1 cellular context compared by ENCODE assay signal in the genomic region with DNA sequence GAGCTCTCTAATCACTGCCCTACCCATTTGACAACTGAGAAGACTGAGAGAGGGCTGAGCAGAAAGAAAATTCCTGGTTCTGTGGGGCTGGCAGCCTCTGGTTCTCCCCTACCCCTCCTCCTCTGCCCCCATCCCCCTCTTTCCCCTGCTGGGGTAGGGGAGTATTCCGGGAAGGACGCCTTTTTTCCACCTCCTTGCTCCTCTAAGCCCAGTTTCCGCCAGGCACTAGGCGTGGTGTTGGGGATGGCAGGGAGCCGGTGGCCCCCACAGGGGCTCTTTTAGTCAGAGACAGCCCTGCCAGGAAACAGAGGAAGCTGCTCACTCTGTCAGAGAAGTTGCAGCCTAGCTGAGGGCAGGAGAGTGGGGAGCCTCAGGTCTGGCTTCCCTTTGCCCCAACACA.
TF ChIP-seq lines count a peak whose summit lies in the region.

No MANE protein-coding gene starts in this region.

TF ChIP-seq in GM23338, 12 proteins besides CTCF, POLR2A, EP300 and RAD21:
- TF ChIP-seq ZNF331 (CRISPR knock-in tag; IDR thresholded peaks at IDR 0.05; ENCODE audit: low read depth) (no peak), JUNB (IDR thresholded peaks at IDR 0.05; ENCODE audit: unreplicated experiment) (no peak), ZNF114 (CRISPR knock-in tag; IDR thresholded peaks at IDR 0.05) (no peak), EZH2 (IDR thresholded peaks at IDR 0.05; ENCODE audit: low read depth, unreplicated experiment) (no peak), POLR2AphosphoS5 (IDR thresholded peaks at IDR 0.05; ENCODE audit: low read depth) (no peak), CREB1 (CRISPR knock-in tag; IDR thresholded peaks at IDR 0.05; ENCODE audit: low read depth) (no peak), EZH2phosphoT487 (IDR thresholded peaks at IDR 0.05; ENCODE audit: unreplicated experiment) (no peak)
- TF ChIP-seq, protein P1, sequence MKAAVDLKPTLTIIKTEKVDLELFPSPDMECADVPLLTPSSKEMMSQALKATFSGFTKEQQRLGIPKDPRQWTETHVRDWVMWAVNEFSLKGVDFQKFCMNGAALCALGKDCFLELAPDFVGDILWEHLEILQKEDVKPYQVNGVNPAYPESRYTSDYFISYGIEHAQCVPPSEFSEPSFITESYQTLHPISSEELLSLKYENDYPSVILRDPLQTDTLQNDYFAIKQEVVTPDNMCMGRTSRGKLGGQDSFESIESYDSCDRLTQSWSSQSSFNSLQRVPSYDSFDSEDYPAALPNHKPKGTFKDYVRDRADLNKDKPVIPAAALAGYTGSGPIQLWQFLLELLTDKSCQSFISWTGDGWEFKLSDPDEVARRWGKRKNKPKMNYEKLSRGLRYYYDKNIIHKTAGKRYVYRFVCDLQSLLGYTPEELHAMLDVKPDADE (IDR thresholded peaks at IDR 0.05): no peak
- TF ChIP-seq, protein P2, sequence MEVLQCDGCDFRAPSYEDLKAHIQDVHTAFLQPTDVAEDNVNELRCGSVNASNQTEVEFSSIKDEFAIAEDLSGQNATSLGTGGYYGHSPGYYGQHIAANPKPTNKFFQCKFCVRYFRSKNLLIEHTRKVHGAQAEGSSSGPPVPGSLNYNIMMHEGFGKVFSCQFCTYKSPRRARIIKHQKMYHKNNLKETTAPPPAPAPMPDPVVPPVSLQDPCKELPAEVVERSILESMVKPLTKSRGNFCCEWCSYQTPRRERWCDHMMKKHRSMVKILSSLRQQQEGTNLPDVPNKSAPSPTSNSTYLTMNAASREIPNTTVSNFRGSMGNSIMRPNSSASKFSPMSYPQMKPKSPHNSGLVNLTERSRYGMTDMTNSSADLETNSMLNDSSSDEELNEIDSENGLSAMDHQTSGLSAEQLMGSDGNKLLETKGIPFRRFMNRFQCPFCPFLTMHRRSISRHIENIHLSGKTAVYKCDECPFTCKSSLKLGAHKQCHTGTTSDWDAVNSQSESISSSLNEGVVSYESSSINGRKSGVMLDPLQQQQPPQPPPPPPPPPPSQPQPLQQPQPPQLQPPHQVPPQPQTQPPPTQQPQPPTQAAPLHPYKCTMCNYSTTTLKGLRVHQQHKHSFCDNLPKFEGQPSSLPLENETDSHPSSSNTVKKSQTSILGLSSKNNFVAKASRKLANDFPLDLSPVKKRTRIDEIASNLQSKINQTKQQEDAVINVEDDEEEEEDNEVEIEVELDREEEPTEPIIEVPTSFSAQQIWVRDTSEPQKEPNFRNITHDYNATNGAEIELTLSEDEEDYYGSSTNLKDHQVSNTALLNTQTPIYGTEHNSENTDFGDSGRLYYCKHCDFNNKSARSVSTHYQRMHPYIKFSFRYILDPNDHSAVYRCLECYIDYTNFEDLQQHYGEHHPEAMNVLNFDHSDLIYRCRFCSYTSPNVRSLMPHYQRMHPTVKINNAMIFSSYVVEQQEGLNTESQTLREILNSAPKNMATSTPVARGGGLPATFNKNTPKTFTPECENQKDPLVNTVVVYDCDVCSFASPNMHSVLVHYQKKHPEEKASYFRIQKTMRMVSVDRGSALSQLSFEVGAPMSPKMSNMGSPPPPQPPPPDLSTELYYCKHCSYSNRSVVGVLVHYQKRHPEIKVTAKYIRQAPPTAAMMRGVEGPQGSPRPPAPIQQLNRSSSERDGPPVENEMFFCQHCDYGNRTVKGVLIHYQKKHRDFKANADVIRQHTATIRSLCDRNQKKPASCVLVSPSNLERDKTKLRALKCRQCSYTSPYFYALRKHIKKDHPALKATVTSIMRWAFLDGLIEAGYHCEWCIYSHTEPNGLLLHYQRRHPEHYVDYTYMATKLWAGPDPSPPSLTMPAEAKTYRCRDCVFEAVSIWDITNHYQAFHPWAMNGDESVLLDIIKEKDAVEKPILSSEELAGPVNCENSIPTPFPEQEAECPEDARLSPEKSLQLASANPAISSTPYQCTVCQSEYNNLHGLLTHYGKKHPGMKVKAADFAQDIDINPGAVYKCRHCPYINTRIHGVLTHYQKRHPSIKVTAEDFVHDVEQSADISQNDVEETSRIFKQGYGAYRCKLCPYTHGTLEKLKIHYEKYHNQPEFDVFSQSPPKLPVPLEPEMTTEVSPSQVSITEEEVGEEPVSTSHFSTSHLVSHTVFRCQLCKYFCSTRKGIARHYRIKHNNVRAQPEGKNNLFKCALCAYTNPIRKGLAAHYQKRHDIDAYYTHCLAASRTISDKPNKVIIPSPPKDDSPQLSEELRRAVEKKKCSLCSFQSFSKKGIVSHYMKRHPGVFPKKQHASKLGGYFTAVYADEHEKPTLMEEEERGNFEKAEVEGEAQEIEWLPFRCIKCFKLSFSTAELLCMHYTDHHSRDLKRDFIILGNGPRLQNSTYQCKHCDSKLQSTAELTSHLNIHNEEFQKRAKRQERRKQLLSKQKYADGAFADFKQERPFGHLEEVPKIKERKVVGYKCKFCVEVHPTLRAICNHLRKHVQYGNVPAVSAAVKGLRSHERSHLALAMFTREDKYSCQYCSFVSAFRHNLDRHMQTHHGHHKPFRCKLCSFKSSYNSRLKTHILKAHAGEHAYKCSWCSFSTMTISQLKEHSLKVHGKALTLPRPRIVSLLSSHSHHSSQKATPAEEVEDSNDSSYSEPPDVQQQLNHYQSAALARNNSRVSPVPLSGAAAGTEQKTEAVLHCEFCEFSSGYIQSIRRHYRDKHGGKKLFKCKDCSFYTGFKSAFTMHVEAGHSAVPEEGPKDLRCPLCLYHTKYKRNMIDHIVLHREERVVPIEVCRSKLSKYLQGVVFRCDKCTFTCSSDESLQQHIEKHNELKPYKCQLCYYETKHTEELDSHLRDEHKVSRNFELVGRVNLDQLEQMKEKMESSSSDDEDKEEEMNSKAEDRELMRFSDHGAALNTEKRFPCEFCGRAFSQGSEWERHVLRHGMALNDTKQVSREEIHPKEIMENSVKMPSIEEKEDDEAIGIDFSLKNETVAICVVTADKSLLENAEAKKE (CRISPR knock-in tag; IDR thresholded peaks at IDR 0.05): no peak
